Comparison of ENCODE assay signal across 20 cellular contexts in genomic region chr1:114427612-114428011, GRCh38.
"Had no signal": no experiment of that assay in that cellular context is flagged by ENCODE, and none has a peak within 500 bp of the region (broad histone marks: within the 10 kb centered on the region; RNA-seq: fewer than 3 reads in every experiment).

No MANE protein-coding gene starts in this region.

- H3K4me3 ChIP-seq: pancreas, prostate gland, right lobe of liver, sigmoid colon, stomach, thoracic aorta, thyroid gland, tibial nerve, upper lobe of left lung, vagina had no signal

- ATAC-seq: natural killer cell treated with Interleukin-12 subunit alpha and Interleukin-12 subunit beta and Interleukin-15 and Interleukin-18, amount 100 ng/mL, for 72 hours; right cardiac atrium; stimulated activated effector memory CD8-positive, alpha-beta T cell treated with anti-CD3 and anti-CD28 coated beads, Interleukin-12 subunit alpha, Interleukin-12 subunit beta, amount 100 ng/mL, for 72 hours; stimulated activated naive B cell treated with anti-CD40 and anti-IgM and Interleukin-4, amounts not matched to agents 10 μg/mL and 1 μg/mL and 100 μg/mL, for 72 hours had no signal

- H3K27ac ChIP-seq: neutrophil, pancreas, prostate gland, right lobe of liver, sigmoid colon, stomach, thoracic aorta, thyroid gland, tibial nerve, upper lobe of left lung, vagina had no signal

- H3K36me3 ChIP-seq: prostate gland had no signal

- H3K9me3 ChIP-seq: neutrophil, pancreas, prostate gland, right lobe of liver, sigmoid colon, stomach, thoracic aorta, thyroid gland, tibial nerve, upper lobe of left lung, vagina had no signal

- DNase-seq: nephron progenitor cell; nucleus accumbens; pancreas; right cardiac atrium; sigmoid colon; stimulated activated CD4-positive, alpha-beta T cell treated with anti-CD3 and anti-CD28 coated beads, Interleukin-2, amount 100 ng/mL, for 24 hours; stimulated activated CD4-positive, alpha-beta T cell treated with anti-CD3 and anti-CD28 coated beads, Interleukin-4, amount 100 ng/mL, for 24 hours; stimulated activated naive B cell treated with anti-CD40 and anti-IgM and Interleukin-4, amounts not matched to agents 10 μg/mL and 1 μg/mL and 100 μg/mL, for 72 hours; stimulated activated naive CD4-positive, alpha-beta T cell treated with Interleukin-2 at 50 U/mL for 16 hours; stomach; thyroid gland; upper lobe of left lung had no signal
